Comparison of ENCODE assay signal across 26 cellular contexts in the genomic region with DNA sequence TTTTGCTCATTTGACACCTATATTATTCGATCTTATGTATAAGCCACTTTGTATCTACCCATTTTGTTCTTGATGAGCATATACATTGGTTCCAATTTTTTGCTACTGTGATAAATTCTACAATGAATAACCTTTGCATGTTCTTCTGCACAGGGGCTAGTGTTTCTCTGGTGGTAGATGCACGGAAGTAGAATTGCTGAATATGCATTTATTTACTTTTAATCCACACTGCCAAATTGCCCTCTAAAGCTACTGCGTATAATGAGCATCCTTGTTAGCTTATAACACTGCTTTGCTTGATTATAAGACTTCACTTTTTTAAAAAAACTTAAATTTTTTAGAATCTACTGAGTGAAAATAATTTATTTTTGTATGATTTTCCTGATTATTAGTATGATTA.
"Had no signal": no experiment of that assay in that cellular context is flagged by ENCODE, and none has a peak within 500 bp of the region (broad histone marks: within the 10 kb centered on the region; RNA-seq: fewer than 3 reads in every experiment).

No MANE protein-coding gene starts in this region.

- DNase-seq: hippocampal formation; left colon; left lung; midbrain; mucosa of descending colon; naive thymus-derived CD4-positive, alpha-beta T cell; nucleus accumbens; pancreas; posterior cingulate gyrus; retina; right cardiac atrium; sigmoid colon; small intestine; spleen; stimulated activated CD4-positive, alpha-beta T cell treated with anti-CD3 and anti-CD28 coated beads, Interleukin-4, amount 100 ng/mL, for 24 hours; stimulated activated CD8-positive, alpha-beta memory T cell treated with anti-CD3 and anti-CD28 coated beads, Interleukin-4, amount 100 ng/mL, for 48 hours; stimulated activated naive CD4-positive, alpha-beta T cell treated with Interleukin-2 at 50 U/mL for 16 hours; stimulated activated naive CD8-positive, alpha-beta T cell treated with anti-CD3 and anti-CD28 coated beads, Interleukin-15, amount 100 ng/mL, for 72 hours; substantia nigra; uterus had no signal

- ATAC-seq: left colon; left lung; mucosa of descending colon; naive thymus-derived CD4-positive, alpha-beta T cell; natural killer cell treated with Interleukin-12 subunit alpha and Interleukin-12 subunit beta and Interleukin-15 and Interleukin-18, amount 100 ng/mL, for 72 hours; pancreas; right cardiac atrium; stimulated activated memory B cell treated with anti-CD40 and anti-IgM and Interleukin-4, amounts not matched to agents 10 μg/mL and 1 μg/mL and 100 μg/mL, for 72 hours; stimulated activated naive CD8-positive, alpha-beta T cell treated with anti-CD3 and anti-CD28 coated beads, Interleukin-15, amount 100 ng/mL, for 72 hours had no signal

- H3K27ac ChIP-seq: left lung, pancreas, prostate gland, spleen, tibial nerve had no signal

- H3K4me1 ChIP-seq: pancreas, prostate gland, uterus had no signal

- H3K4me3 ChIP-seq: left lung, lung, mucosa of descending colon, pancreas, prostate gland, sigmoid colon, spleen, tibial nerve, uterus had no signal

- H3K9me3 ChIP-seq: left lung, mucosa of descending colon, pancreas, prostate gland, sigmoid colon, spleen, tibial nerve, uterus had no signal

- FAIRE-seq: keratinocyte, small intestine had no signal

- H3K36me3 ChIP-seq: left lung, pancreas, prostate gland, sigmoid colon, spleen, tibial nerve, uterus had no signal

- H3K27me3 ChIP-seq: left lung, pancreas, sigmoid colon, tibial nerve, uterus had no signal
